ENCODE assay signal across 7 cellular contexts in genomic region chr14:49894214-49895107, GRCh38. TPM values are rescaled to one million over a fixed set of nuclear protein-coding genes. Genes with fewer than 3 reads are reported as not detected.
DNase-seq lines count a peak whose midpoint lies in the region; ATAC-seq and TF ChIP-seq lines count a peak whose summit lies in the region.
"Not testable (repeated sequence)": the region's sequence is repeated elsewhere in the genome, so short reads cannot be mapped to it uniquely, and the experiment has no call there.

No MANE protein-coding gene starts in this region.

- POLR2A ChIA-PET in activated CD4-positive, alpha-beta T cell treated with anti-CD3 and anti-CD28 coated beads for 36 hours (lab: Charles Lee), result interaction anchor here (0.6 to 3.0 kb wide), 6 partner anchors 32 to 168 kb away, joined by 3 to 36 read pairs (median 4); no protein-coding TSS in a partner anchor
- POLR2A ChIA-PET in MCF 10A (lab: Yijun Ruan, JAX), result interaction anchor here (0.8 to 5.1 kb wide), 27 partner anchors 13 to 168 kb away, joined by 3 to 94 read pairs (median 14); partner anchors contain the start of gene NEMF

- peak overlapping the region; percentile 96 for H3K9ac ChIP-seq in ES-I3 (ENCODE audit: low read depth, low read length)
- peak overlapping the region; percentile 99 for H3K9ac ChIP-seq in MM.1S (ENCODE audit: low read length)

- in situ Hi-C loops in gastrocnemius medialis (cut with MboI; ENCODE audit: low sequenced_read_pairs in 4 of 4), result loop anchor here in 2 of 4 donors (5.0 to 10.0 kb wide), 2 partner anchors 108 to 110 kb away; no protein-coding TSS in a partner anchor

- H3K9me3 ChIP-seq in ES-I3 (ENCODE audit: control insufficient read depth, insufficient read depth, low read length); MM.1S (replicated peaks; ENCODE audit: insufficient read depth, low read length); mesodermal cell (ENCODE audit: control insufficient read depth, low read length); gastrocnemius medialis: not testable (repeated sequence)

- peaks cover 30% of the 10 kb centered on the region for H3K4me1 Mint-ChIP-seq in activated CD4-positive, alpha-beta T cell treated with anti-CD3 and anti-CD28 coated beads for 36 hours
- H3K4me1 Mint-ChIP-seq in MCF 10A (ENCODE audit: insufficient read depth, unreplicated experiment), result peaks cover 39% of the 10 kb centered on the region

- not testable (repeated sequence) for H4K20me1 ChIP-seq in MM.1S (ENCODE audit: insufficient read depth, low read length)

- peak overlapping the region; percentile 98 for H3K27ac Mint-ChIP-seq in activated CD4-positive, alpha-beta T cell treated with anti-CD3 and anti-CD28 coated beads for 36 hours
- H3K27ac Mint-ChIP-seq in MCF 10A (ENCODE audit: low read depth, unreplicated experiment), result peak overlapping the region; percentile 99

- DNase-seq in MM.1S; MCF 10A (ENCODE audit: unreplicated experiment); foreskin fibroblast; gastrocnemius medialis: not testable (repeated sequence)
- peak; percentile 54 for DNase-seq in activated CD4-positive, alpha-beta T cell treated with anti-CD3 and anti-CD28 coated beads for 36 hours

- H3K27ac ChIP-seq in MM.1S (ENCODE audit: low read length), result peak overlapping the region; percentile 98; the same call in 1 of the 2 replicates
- not testable (repeated sequence) for H3K27ac ChIP-seq in mesodermal cell (ENCODE audit: low read depth, low read length, severe bottlenecking)
- peak overlapping the region; percentile 96 to 100 (median 98) for H3K27ac ChIP-seq in gastrocnemius medialis

- peaks cover 52% of the 10 kb centered on the region for H3K79me2 ChIP-seq in MM.1S (ENCODE audit: low read length)

- not testable (repeated sequence) for H3K36me3 ChIP-seq in ES-I3 (ENCODE audit: insufficient read depth, low read length); MM.1S (replicated peaks; ENCODE audit: insufficient read depth, low read length)
- H3K36me3 ChIP-seq in mesodermal cell (ENCODE audit: control insufficient read depth, insufficient read depth, low read length) (peaks cover 29% of the 10 kb centered on the region), gastrocnemius medialis (peaks cover 0 to 19% of the 10 kb centered on the region in 2 donors)

- H2AFZ ChIP-seq in MM.1S (ENCODE audit: low read length), result not testable (repeated sequence)

- WGBS in mesodermal cell (ENCODE audit: insufficient coverage in 2 of 2), 2 experiments, result 0 to 35% methylated on average over 1 to 2 of the region's 8 CpGs

- not testable (repeated sequence) for BruUV-seq in MCF 10A (replicated peaks; lab: Mats Ljungman, UMichigan)

- not testable (repeated sequence) for H3K27me3 Mint-ChIP-seq in activated CD4-positive, alpha-beta T cell treated with anti-CD3 and anti-CD28 coated beads for 36 hours; MCF 10A (ENCODE audit: insufficient read depth, unreplicated experiment)

- H3K4me2 ChIP-seq in MM.1S (ENCODE audit: low read depth, low read length), result peak overlapping the region; percentile 82

- H3K4me1 ChIP-seq in ES-I3 (ENCODE audit: insufficient read depth, low read length); MM.1S (ENCODE audit: low read length); mesodermal cell (ENCODE audit: control insufficient read depth, insufficient read depth, low read length, poor library complexity, severe bottlenecking): not testable (repeated sequence)
- peaks cover 51 to 55% of the 10 kb centered on the region in 2 donors for H3K4me1 ChIP-seq in gastrocnemius medialis

- not testable (repeated sequence) for H3K27me3 ChIP-seq in MM.1S (replicated peaks; ENCODE audit: insufficient read depth, low read length); gastrocnemius medialis

- H3K9me3 Mint-ChIP-seq in activated CD4-positive, alpha-beta T cell treated with anti-CD3 and anti-CD28 coated beads for 36 hours (ENCODE audit: low read depth); MCF 10A (ENCODE audit: unreplicated experiment): not testable (repeated sequence)

- intact Hi-C loops in activated CD4-positive, alpha-beta T cell treated with anti-CD3 and anti-CD28 coated beads for 36 hours (cut with DNase I, micrococcal nuclease), result loop anchor here (1.0 to 5.0 kb wide), 11 partner anchors 77 to 1953 kb away; partner anchors contain the start of genes MGAT2 (in 1 of the 2), RPL36AL (in 1 of the 2) and SOS2 (in 1 of the 2)
- intact Hi-C loops in MCF 10A (cut with micrococcal nuclease), result loop anchor here (1.0 to 5.0 kb wide), 3 partner anchors 68 to 168 kb away; no protein-coding TSS in a partner anchor
- intact Hi-C loops in gastrocnemius medialis (cut with DNase I; ENCODE audit: low total_unique reads), result not testable (repeated sequence)

- TF ChIP-seq CTCF in MM.1S (IDR thresholded peaks at IDR 0.05; ENCODE audit: low read length); MCF 10A (IDR thresholded peaks at IDR 0.05; ENCODE audit: unreplicated experiment); foreskin fibroblast (IDR thresholded peaks at IDR 0.05; ENCODE audit: low read depth, low read length); gastrocnemius medialis (IDR thresholded peaks at IDR 0.05 in 4 of 5, conservative IDR thresholded peaks at IDR 0.05 in 1 of 5): not testable (repeated sequence)

- not testable (repeated sequence) for TF ChIP-seq POLR2A in gastrocnemius medialis (IDR thresholded peaks at IDR 0.05)

- CTCF ChIA-PET in activated CD4-positive, alpha-beta T cell treated with anti-CD3 and anti-CD28 coated beads for 36 hours (lab: Charles Lee), result interaction anchor here (0.7 to 1.9 kb wide), 5 partner anchors 31 to 210 kb away, joined by 3 to 22 read pairs (median 7); no protein-coding TSS in a partner anchor
- CTCF ChIA-PET in MCF 10A (lab: Yijun Ruan, JAX), result interaction anchor here (0.6 to 1.0 kb wide), 4 partner anchors 42 to 207 kb away, joined by 3 to 5 read pairs (median 3); partner anchors contain the start of gene NEMF

- peaks cover 66% of the 10 kb centered on the region for H3K36me3 Mint-ChIP-seq in activated CD4-positive, alpha-beta T cell treated with anti-CD3 and anti-CD28 coated beads for 36 hours (ENCODE audit: low read depth)
- H3K36me3 Mint-ChIP-seq in MCF 10A (ENCODE audit: insufficient read depth, unreplicated experiment), result peaks cover 46% of the 10 kb centered on the region

- H3K4me3 ChIP-seq in MM.1S (ENCODE audit: low read length) (peak overlapping the region; percentile 90), foreskin fibroblast (ENCODE audit: low read depth in 1 of 2, low read length in 2 of 2) (peak overlapping the region; percentile 92 to 95), mesodermal cell (ENCODE audit: extremely low read depth, insufficient read depth, low read length, poor library complexity, severe bottlenecking) (peak overlapping the region; percentile 98), gastrocnemius medialis (peak overlapping the region; percentile 66 to 93 (median 89))

- H3K9me2 ChIP-seq in MM.1S (replicated peaks; ENCODE audit: insufficient read depth, low read length), result not testable (repeated sequence)

- H3K4me3 Mint-ChIP-seq in activated CD4-positive, alpha-beta T cell treated with anti-CD3 and anti-CD28 coated beads for 36 hours, result peak overlapping the region; percentile 91
- H3K4me3 Mint-ChIP-seq in MCF 10A (ENCODE audit: unreplicated experiment), result peak overlapping the region; percentile 92

- not testable (repeated sequence) for H3F3A ChIP-seq in MM.1S (ENCODE audit: insufficient read depth, low read length)

- ATAC-seq in activated CD4-positive, alpha-beta T cell treated with anti-CD3 and anti-CD28 coated beads for 36 hours, result peak; percentile 27
- not testable (repeated sequence) for ATAC-seq in gastrocnemius medialis

RNA-seq across cellular contexts. Expression of gene ARF6, which starts 1.6 kb away (rescaled TPM):
- 100 to 1,000 TPM; 172 to 181 TPM for total RNA-seq in activated CD4-positive, alpha-beta T cell treated with anti-CD3 and anti-CD28 coated beads for 36 hours
- total RNA-seq in MCF 10A (2022) (111 and 112 TPM in 2 replicates), gastrocnemius medialis (10 to 100 TPM; 20.7 to 40.0 (median 30.8) TPM)
- 54.1 TPM for polyA plus RNA-seq in mesodermal cell (2013, experiment 1 of 2)
- polyA plus RNA-seq in mesodermal cell (2013, experiment 2 of 2), result 59.3 TPM

RNA-seq across cellular contexts. Expression of gene NEMF, which starts 41.9 kb away (rescaled TPM):
- total RNA-seq in activated CD4-positive, alpha-beta T cell treated with anti-CD3 and anti-CD28 coated beads for 36 hours, result 10 to 100 TPM; 62.4 to 97.9 TPM
- total RNA-seq in MCF 10A (2022) (55.0 and 57.7 TPM in 2 replicates), gastrocnemius medialis (10 to 100 TPM; 56.5 to 71.1 (median 65.2) TPM)
- 55.4 TPM for polyA plus RNA-seq in mesodermal cell (2013, experiment 1 of 2)
- 50.8 TPM for polyA plus RNA-seq in mesodermal cell (2013, experiment 2 of 2)
